In the genomic region with DNA sequence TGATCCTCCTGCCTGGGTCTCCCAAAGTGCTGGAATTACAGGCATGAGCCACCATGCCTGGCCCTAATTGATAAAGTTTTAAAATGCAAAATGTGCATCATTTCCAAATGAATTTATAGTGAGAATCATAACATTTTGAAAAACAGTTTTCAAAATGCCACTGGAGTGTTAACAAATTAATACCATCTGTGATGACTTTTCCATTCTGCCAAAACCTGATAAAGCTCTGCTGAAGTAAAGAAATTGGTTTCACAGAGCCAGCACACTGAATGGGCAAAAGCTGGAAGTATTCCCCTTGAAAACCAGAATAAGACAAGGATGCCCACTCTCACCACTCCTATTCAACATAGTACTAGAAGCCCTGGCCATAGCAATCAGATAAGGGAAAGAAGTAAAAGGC, we compare ENCODE assay signal across 25 cellular contexts.
"Had no signal": no experiment of that assay in that cellular context is flagged by ENCODE, and none has a peak within 500 bp of the region (broad histone marks: within the 10 kb centered on the region; RNA-seq: fewer than 3 reads in every experiment).

No MANE protein-coding gene starts in this region.

- H3K9ac ChIP-seq: SK-N-SH had no signal

- H3K9me3 ChIP-seq: SK-N-SH had no signal

- FAIRE-seq: TTC549 had no signal

- H3K4me3 ChIP-seq: cardiac muscle cell, SJCRH30 had no signal

- ATAC-seq: activated CD8-positive, alpha-beta T cell treated with anti-CD3 and anti-CD28 coated beads, Interleukin-2, amount 10 ng/mL, durations not matched to agents 7 days and 5 days; activated naive CD8-positive, alpha-beta T cell treated with anti-CD3 and anti-CD28 coated beads, Interleukin-2, amount 50 U/mL, for 24 hours; Panc1 had no signal

- DNase-seq: activated CD4-positive, alpha-beta T cell treated with anti-CD3 and anti-CD28 coated beads, Interleukin-2, amount 10 ng/mL, durations not matched to agents 24 days and 14 days; activated CD4-positive, alpha-beta T cell treated with anti-CD3 and anti-CD28 coated beads, Interleukin-2, amount 50 U/mL, for 48 hours; activated CD8-positive, alpha-beta T cell treated with anti-CD3 and anti-CD28 coated beads, Interleukin-2, amount 10 ng/mL, durations not matched to agents 7 days and 5 days; activated effector memory CD4-positive, alpha-beta T cell treated with Interleukin-2 at 50 U/mL for 16 hours; activated naive CD4-positive, alpha-beta T cell treated with anti-CD3 and anti-CD28 coated beads, Interleukin-2, amount 10 ng/mL, durations not matched to agents 7 days and 5 days; activated naive CD8-positive, alpha-beta T cell treated with anti-CD3 and anti-CD28 coated beads, Interleukin-2, amount 50 U/mL, for 24 hours; activated T-cell treated with anti-CD3 and anti-CD28 coated beads, Interleukin-2, amount 50 U/mL, for 48 hours; amniotic stem cell; aorta; brain microvascular endothelial cell; Karpas-422; KBM-7; NCI-H1105; NCI-H1417 treated with DMSO at 0.1 percent for 48 hours; NCI-H187 treated with DMSO at 0.1 percent for 48 hours; NCI-H2081; NCI-H2171 treated with DMSO at 0.1 percent for 48 hours; NCI-H226; NCI-H524 treated with DMSO at 0.1 percent for 48 hours; SHP77; SJCRH30; SK-N-SH had no signal

- H3K36me3 ChIP-seq: brain microvascular endothelial cell, cardiac muscle cell had no signal

- H3K27ac ChIP-seq: brain microvascular endothelial cell, cardiac muscle cell, SJCRH30 had no signal
